In the genomic region with DNA sequence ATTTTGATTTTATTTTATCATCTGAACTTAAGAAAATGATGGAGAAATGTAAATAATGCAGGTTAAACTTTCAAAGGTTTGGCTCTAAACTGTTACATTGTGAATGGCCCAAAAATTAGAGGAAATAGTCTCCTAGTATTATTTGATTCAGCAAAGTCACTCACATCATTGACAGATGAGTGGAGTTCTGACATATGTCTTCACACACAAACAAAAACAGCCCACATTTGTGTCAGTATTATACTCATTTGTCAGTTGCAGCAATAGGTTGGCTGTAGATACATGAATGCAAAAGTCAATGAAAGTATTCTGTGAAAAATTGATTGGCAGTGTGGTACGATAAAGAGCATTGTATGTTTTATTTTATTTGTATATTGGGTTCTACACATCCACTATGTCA, we compare ENCODE assay signal across 17 cellular contexts.
"Had no signal": no experiment of that assay in that cellular context is flagged by ENCODE, and none has a peak within 500 bp of the region (broad histone marks: within the 10 kb centered on the region; RNA-seq: fewer than 3 reads in every experiment).

No MANE protein-coding gene starts in this region.

- H3K9me3 ChIP-seq: stomach, suprapubic skin, testis, thoracic aorta, thyroid gland, tibial artery, transverse colon, upper lobe of left lung, upper lobe of right lung, uterus, vagina had no signal

- ATAC-seq: stimulated activated effector memory CD8-positive, alpha-beta T cell treated with anti-CD3 and anti-CD28 coated beads, Interleukin-12 subunit alpha, Interleukin-12 subunit beta, amount 100 ng/mL, for 72 hours; stimulated activated memory B cell treated with anti-CD40 and anti-IgM and Interleukin-4, amounts not matched to agents 10 μg/mL and 1 μg/mL and 100 μg/mL, for 72 hours; stimulated activated naive B cell treated with anti-CD40 and anti-IgM and Interleukin-4, amounts not matched to agents 10 μg/mL and 1 μg/mL and 100 μg/mL, for 72 hours; stimulated activated naive CD8-positive, alpha-beta T cell treated with anti-CD3 and anti-CD28 coated beads, Interleukin-15, amount 100 ng/mL, for 72 hours; stimulated activated naive CD8-positive, alpha-beta T cell treated with anti-CD3 and anti-CD28 coated beads, Interleukin-15, Interleukin-2, amounts not matched to agents 100 U/mL and 50 U/mL, for 24 hours; upper lobe of right lung had no signal

- H3K27ac ChIP-seq: stomach, suprapubic skin, testis, thoracic aorta, thyroid gland, tibial artery, tibial nerve, transverse colon, upper lobe of left lung, upper lobe of right lung, uterus, vagina had no signal

- H3K27me3 ChIP-seq: stomach, suprapubic skin, testis, thyroid gland, tibial artery, tibial nerve, transverse colon, upper lobe of left lung, upper lobe of right lung, uterus, vagina had no signal

- H3K4me3 ChIP-seq: stomach, suprapubic skin, testis, thoracic aorta, thyroid gland, tibial artery, tibial nerve, transverse colon, upper lobe of left lung, upper lobe of right lung, uterus, vagina had no signal

- H3K36me3 ChIP-seq: stomach, suprapubic skin, thoracic aorta, thyroid gland, tibial artery, tibial nerve, transverse colon, upper lobe of left lung, upper lobe of right lung, uterus, vagina had no signal
